In genomic region chr5:96716716-96717115, GRCh38 we compare ENCODE assay signal across 1 cellular context.
TF ChIP-seq lines count a peak whose summit lies in the region.

No MANE protein-coding gene starts in this region.

TF ChIP-seq in HEK293, 187 proteins besides CTCF, POLR2A, EP300 and RAD21 (continued from another document):
- no peak for TF ChIP-seq ZNF138 (tag by site-specific recombination; IDR thresholded peaks at IDR 0.05; ENCODE audit: borderline replicate concordance)
- peak; percentile 89 for TF ChIP-seq ZNF843 (tag by site-specific recombination; IDR thresholded peaks at IDR 0.05)
- TF ChIP-seq ZNF423 (tag by site-specific recombination; IDR thresholded peaks at IDR 0.05): peak; percentile 27; the same call in 1 of the 2 replicates
- 0 out of 2 replicates have a peak, but pooled peaks have one; percentile 19 for TF ChIP-seq ZNF24 (tag by site-specific recombination; IDR thresholded peaks at IDR 0.05)
- peak; percentile 18; the same call in 1 of the 2 replicates for TF ChIP-seq ZXDB (tag by site-specific recombination; IDR thresholded peaks at IDR 0.05)
- peak; percentile 49; the same call in 1 of the 2 replicates for TF ChIP-seq PRDM4 (tag by site-specific recombination; IDR thresholded peaks at IDR 0.05)
- 0 out of 2 replicates have a peak, but pooled peaks have one; percentile 39 for TF ChIP-seq BCL11B (tag by site-specific recombination; IDR thresholded peaks at IDR 0.05; ENCODE audit: low read depth)
- TF ChIP-seq GLIS1 (tag by site-specific recombination; IDR thresholded peaks at IDR 0.05): peak; percentile 80
- no peak for TF ChIP-seq ZNF16 (tag by site-specific recombination; IDR thresholded peaks at IDR 0.05; ENCODE audit: low read depth)
- TF ChIP-seq TRIM28 (IDR thresholded peaks at IDR 0.05; ENCODE audit: borderline replicate concordance, low read length): peak; percentile 73
- TF ChIP-seq ZNF426 (tag by site-specific recombination; IDR thresholded peaks at IDR 0.05): no peak
- no peak for TF ChIP-seq ZNF830 (tag by site-specific recombination; IDR thresholded peaks at IDR 0.05; ENCODE audit: low read depth)
- TF ChIP-seq KLF10 (tag by site-specific recombination; IDR thresholded peaks at IDR 0.05): peak; percentile 31; the same call in 1 of the 2 replicates
- peak; percentile 53; the same call in 1 of the 2 replicates for TF ChIP-seq TCF7L2 (IDR thresholded peaks at IDR 0.05; ENCODE audit: borderline replicate concordance, low read depth, low read length)
- TF ChIP-seq ZNF488 (tag by site-specific recombination; IDR thresholded peaks at IDR 0.05): peak; percentile 41; the same call in 1 of the 2 replicates
- no peak for TF ChIP-seq ZNF560 (tag by site-specific recombination; IDR thresholded peaks at IDR 0.05; ENCODE audit: borderline replicate concordance)
- peak; percentile 97 for TF ChIP-seq PRDM6 (tag by site-specific recombination; IDR thresholded peaks at IDR 0.05)
- peak; percentile 53; the same call in 1 of the 2 replicates for TF ChIP-seq ZEB2 (tag by site-specific recombination; IDR thresholded peaks at IDR 0.05)
- TF ChIP-seq ZNF561 (tag by site-specific recombination; IDR thresholded peaks at IDR 0.05; ENCODE audit: borderline replicate concordance): 0 out of 2 replicates have a peak, but pooled peaks have one; percentile 43
- peak; percentile 33; the same call in 1 of the 2 replicates for TF ChIP-seq ZBTB44 (tag by site-specific recombination; IDR thresholded peaks at IDR 0.05)
- TF ChIP-seq ZNF529 (tag by site-specific recombination; IDR thresholded peaks at IDR 0.05; ENCODE audit: insufficient replicate concordance): no peak
- TF ChIP-seq ZNF473 (tag by site-specific recombination; IDR thresholded peaks at IDR 0.05): no peak
- TF ChIP-seq FEZF1 (tag by site-specific recombination; IDR thresholded peaks at IDR 0.05): peak; percentile 95
- TF ChIP-seq GLI2 (tag by site-specific recombination; IDR thresholded peaks at IDR 0.05; ENCODE audit: borderline replicate concordance, low read depth): peak; percentile 74
- TF ChIP-seq ZNF18 (tag by site-specific recombination; IDR thresholded peaks at IDR 0.05): 0 out of 2 replicates have a peak, but pooled peaks have one; percentile 45
- TF ChIP-seq ZNF580 (tag by site-specific recombination; IDR thresholded peaks at IDR 0.05): peak; percentile 80
- TF ChIP-seq KLF1 (tag by site-specific recombination; IDR thresholded peaks at IDR 0.05): no peak
- peak; percentile 78 for TF ChIP-seq OSR2 (tag by site-specific recombination; IDR thresholded peaks at IDR 0.05)
- TF ChIP-seq ZBTB8A (tag by site-specific recombination; IDR thresholded peaks at IDR 0.05): 0 out of 2 replicates have a peak, but pooled peaks have one; percentile 30
